ENCODE assay signal across 8 cellular contexts in the genomic region with DNA sequence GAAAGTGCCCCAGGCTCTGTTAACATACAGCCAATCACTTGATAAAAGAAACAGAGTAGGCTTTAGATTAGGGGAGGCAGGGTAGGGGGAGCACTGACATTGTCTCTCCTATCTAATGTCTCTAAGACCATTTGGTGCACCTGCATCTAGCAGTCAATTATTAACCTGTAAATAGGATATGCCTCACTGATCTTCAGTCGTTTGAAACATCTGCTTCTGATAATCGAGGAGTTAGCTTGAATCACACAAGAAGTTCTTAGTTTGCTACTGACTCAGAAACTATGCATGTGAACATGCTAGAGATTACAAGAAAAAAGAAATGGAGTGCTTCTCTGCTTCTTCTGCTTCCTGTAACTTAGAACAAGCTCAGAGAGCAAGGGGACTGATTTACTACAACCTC. TPM values are rescaled to one million over a fixed set of nuclear protein-coding genes. Genes with fewer than 3 reads are reported as not detected.
DNase-seq lines count a peak whose midpoint lies in the region; ATAC-seq lines count a peak whose summit lies in the region.
"Not testable (repeated sequence)": the region's sequence is repeated elsewhere in the genome, so short reads cannot be mapped to it uniquely, and the experiment has no call there.

No MANE protein-coding gene starts in this region.

- DNase-seq in EL (peak; percentile 9), adipocyte (ENCODE audit: low read depth) (peak; percentile 10), mesendoderm (peak; percentile 58)

- not testable (repeated sequence) for H3K4me2 ChIP-seq in mesendoderm (ENCODE audit: low read length)

- H2BK120ac ChIP-seq in mesendoderm (ENCODE audit: low read depth, low read length), result not testable (repeated sequence)

- H2BK15ac ChIP-seq in mesendoderm (replicated peaks; ENCODE audit: low read depth), result not testable (repeated sequence)

- no CpG with 5 or more reads among the region's 2 CpGs for WGBS in mesendoderm (ENCODE audit: extremely low coverage, insufficient coverage, low lambda C conversion rate)

- not testable (repeated sequence) for H3K23ac ChIP-seq in mesendoderm (ENCODE audit: low read length)

- not testable (repeated sequence) for H3K4ac ChIP-seq in mesendoderm (ENCODE audit: low read depth, low read length)

- not testable (repeated sequence) for H4K8ac ChIP-seq in mesendoderm (ENCODE audit: low read depth, low read length)

- H3K79me1 ChIP-seq in mesendoderm (ENCODE audit: low read length), result not testable (repeated sequence)

- not testable (repeated sequence) for H2BK5ac ChIP-seq in mesendoderm (ENCODE audit: low read length)

- not testable (repeated sequence) for H3K27ac ChIP-seq in mesendoderm (ENCODE audit: low read depth, low read length)

- not testable (repeated sequence) for H3K18ac ChIP-seq in mesendoderm (ENCODE audit: low read length)

- not testable (repeated sequence) for H3K36me3 ChIP-seq in adipocyte (ENCODE audit: control insufficient read depth, insufficient read depth, low read length, severe bottlenecking); mesendoderm (ENCODE audit: control insufficient read depth, insufficient read depth, low read length)

- H3K4me3 ChIP-seq in adipocyte (ENCODE audit: low read length); mesendoderm (ENCODE audit: low read length): not testable (repeated sequence)

- not testable (repeated sequence) for H3K9me3 ChIP-seq in adipocyte (ENCODE audit: control insufficient read depth, low read length)

- H3K27me3 ChIP-seq in adipocyte (replicated peaks; ENCODE audit: control insufficient read depth, insufficient read depth, low read length); mesendoderm (ENCODE audit: insufficient read depth, low read length, poor library complexity): not testable (repeated sequence)

- not testable (repeated sequence) for H3K4me1 ChIP-seq in adipocyte (ENCODE audit: control insufficient read depth, insufficient read depth, low read length); mesendoderm (ENCODE audit: control insufficient read depth, low read depth, low read length)

- H3K9ac ChIP-seq in adipocyte (ENCODE audit: low read length); mesendoderm (ENCODE audit: low read length): not testable (repeated sequence)

- not testable (repeated sequence) for H3K79me2 ChIP-seq in mesendoderm (ENCODE audit: control insufficient read depth, insufficient read depth, low read length)

- peak; percentile 69 for ATAC-seq in GM19025 (IDR thresholded peaks at IDR 0.05; ENCODE audit: low read depth, unreplicated experiment)
- ATAC-seq in GM21529 (IDR thresholded peaks at IDR 0.05; ENCODE audit: unreplicated experiment), result peak; percentile 85
- peak; percentile 86 for ATAC-seq in HG02678 (IDR thresholded peaks at IDR 0.05; ENCODE audit: unreplicated experiment)
- ATAC-seq in HG03097 (IDR thresholded peaks at IDR 0.05; ENCODE audit: low FRiP score, unreplicated experiment), result peak; percentile 89
- ATAC-seq in HG03571 (IDR thresholded peaks at IDR 0.05; ENCODE audit: unreplicated experiment), result peak; percentile 88

- H2AK5ac ChIP-seq in mesendoderm (ENCODE audit: low read length), result not testable (repeated sequence)

- not testable (repeated sequence) for H3K56ac ChIP-seq in mesendoderm (ENCODE audit: low read length)

- H4K5ac ChIP-seq in mesendoderm (ENCODE audit: low read length), result not testable (repeated sequence)

RNA-seq across cellular contexts. Expression of a gene that starts 23.4 kb away (rescaled TPM):
- polyA plus RNA-seq in mesendoderm (2013, experiment 1 of 2), result 4.7 TPM
- 4.6 TPM for polyA plus RNA-seq in mesendoderm (2013, experiment 2 of 2)
